10 cellular contexts compared by ENCODE assay signal in the genomic region with DNA sequence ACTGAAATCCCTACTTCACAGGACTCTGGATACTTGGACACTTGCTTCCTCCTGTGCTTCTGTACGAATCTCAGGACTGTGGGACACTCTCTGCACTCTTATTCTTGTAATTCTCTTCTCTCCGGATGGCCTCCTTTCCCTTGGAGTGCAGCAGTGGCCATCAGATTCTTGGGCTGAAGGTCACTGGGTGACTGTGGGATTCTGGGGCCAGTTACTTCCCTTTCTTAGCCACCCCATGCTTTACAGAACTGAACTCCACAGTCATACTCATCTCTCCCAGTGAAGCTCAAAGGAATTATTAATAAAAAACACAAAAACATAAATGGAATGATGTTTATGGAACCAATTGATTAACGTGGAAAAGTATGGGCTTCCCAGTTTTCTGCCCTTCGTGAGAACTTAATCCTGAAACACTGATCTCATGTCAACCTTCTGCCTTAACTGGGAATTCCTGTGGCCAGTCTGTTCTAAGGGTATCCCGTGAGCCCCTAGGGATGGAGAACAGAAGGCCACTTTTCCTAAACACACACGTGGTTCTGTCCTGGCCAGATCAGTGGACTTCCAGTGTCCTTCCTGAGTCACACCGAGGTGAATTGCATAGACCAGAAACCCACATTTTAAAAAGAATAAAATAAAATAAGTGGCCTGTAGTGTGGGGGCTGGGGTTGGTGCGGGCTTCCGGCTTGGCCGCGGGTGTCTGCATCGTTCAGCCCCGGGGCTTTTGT. TPM values are rescaled to one million over a fixed set of nuclear protein-coding genes. Genes with fewer than 3 reads are reported as not detected.
A peak's percentile ranks its signal among the peaks of the same experiment; 100 is the strongest.
DNase-seq lines count a peak whose midpoint lies in the region; ATAC-seq and TF ChIP-seq lines count a peak whose summit lies in the region.
"Had no signal": no experiment of that assay in that cellular context is flagged by ENCODE, and none has a peak within 500 bp of the region (broad histone marks: within the 10 kb centered on the region; RNA-seq: fewer than 3 reads in every experiment).

No MANE protein-coding gene starts in this region.

- no peak overlapping the region for H3K27ac ChIP-seq in right cardiac atrium (ENCODE audit: low read length)

- 11% methylated on average over 13 of the region's 13 CpGs for WGBS in right cardiac atrium

- ATAC-seq in right cardiac atrium = peak in 1 of 2 donors; percentile 3

- H3K9me3 ChIP-seq in right cardiac atrium (ENCODE audit: control insufficient read depth, low read length) = no peaks in the 10 kb centered on the region

- H3K4me1 ChIP-seq in right cardiac atrium (ENCODE audit: control insufficient read depth, insufficient read depth, low read length) = peaks cover 2% of the 10 kb centered on the region

- H3K27me3 Mint-ChIP-seq in activated naive CD8-positive, alpha-beta T cell treated with anti-CD3 and anti-CD28 coated beads for 36 hours = peaks cover 86% of the 10 kb centered on the region
- peaks cover 85% of the 10 kb centered on the region for H3K27me3 Mint-ChIP-seq in activated CD4-positive, alpha-beta T cell treated with anti-CD3 and anti-CD28 coated beads, Interleukin-2, amount 10 ng/mL, durations not matched to agents 24 days and 14 days

- peak overlapping the region; percentile 41 for H3K4me3 ChIP-seq in HFF-Myc (replicated peaks; ENCODE audit: low read depth, low read length)
- peak overlapping the region; percentile 27 for H3K4me3 ChIP-seq in right cardiac atrium (ENCODE audit: low read length)
- peak overlapping the region; percentile 49 for H3K4me3 ChIP-seq in skeletal muscle cell (ENCODE audit: low read depth, low read length)

- peaks cover 5% of the 10 kb centered on the region for H3K27me3 ChIP-seq in right cardiac atrium (ENCODE audit: control insufficient read depth, insufficient read depth)

- intact Hi-C loops in right cardiac atrium (cut with DNase I) = no loop called here
- intact Hi-C loops in activated CD4-positive, alpha-beta T cell treated with anti-CD3 and anti-CD28 coated beads, Interleukin-2, amount 10 ng/mL, durations not matched to agents 24 days and 14 days (cut with micrococcal nuclease) = loop anchor here (2.0 kb wide), 1 partner anchor 15 kb away; no protein-coding TSS in a partner anchor

- no peak for DNase-seq in HFF-Myc (ENCODE audit: extremely low read depth, low read depth)
- DNase-seq in activated naive CD8-positive, alpha-beta T cell treated with anti-CD3 and anti-CD28 coated beads for 36 hours = no peak
- no peak for DNase-seq in right cardiac atrium
- no peak for DNase-seq in skeletal muscle cell (ENCODE audit: low read depth)
- DNase-seq in ureter (ENCODE audit: low spot score) = no peak
- no peak for DNase-seq in activated CD4-positive, alpha-beta T cell treated with anti-CD3 and anti-CD28 coated beads, Interleukin-2, amount 10 ng/mL, durations not matched to agents 24 days and 14 days
- no peak for DNase-seq in NCI-H446 (lab: John Stamatoyannopoulos, UW)
- no peak for DNase-seq in AG08395 (ENCODE audit: low spot score)
- DNase-seq: NCI-H510A treated with DMSO at 0.1 percent for 48 hours had no signal

- peak overlapping the region; percentile 30 for H3K4me3 Mint-ChIP-seq in activated naive CD8-positive, alpha-beta T cell treated with anti-CD3 and anti-CD28 coated beads for 36 hours
- H3K4me3 Mint-ChIP-seq in activated CD4-positive, alpha-beta T cell treated with anti-CD3 and anti-CD28 coated beads, Interleukin-2, amount 10 ng/mL, durations not matched to agents 24 days and 14 days = no peak overlapping the region

- H3K27ac Mint-ChIP-seq in activated naive CD8-positive, alpha-beta T cell treated with anti-CD3 and anti-CD28 coated beads for 36 hours = no peak overlapping the region
- H3K27ac Mint-ChIP-seq in activated CD4-positive, alpha-beta T cell treated with anti-CD3 and anti-CD28 coated beads, Interleukin-2, amount 10 ng/mL, durations not matched to agents 24 days and 14 days = no peak overlapping the region
- H3K27ac Mint-ChIP-seq: activated CD4-positive, alpha-beta memory T cell treated with anti-CD3 and anti-CD28 coated beads for 36 hours had no signal

- H3K36me3 Mint-ChIP-seq in activated naive CD8-positive, alpha-beta T cell treated with anti-CD3 and anti-CD28 coated beads for 36 hours = no peaks in the 10 kb centered on the region
- no peaks in the 10 kb centered on the region for H3K36me3 Mint-ChIP-seq in activated CD4-positive, alpha-beta T cell treated with anti-CD3 and anti-CD28 coated beads, Interleukin-2, amount 10 ng/mL, durations not matched to agents 24 days and 14 days (ENCODE audit: low read depth)
- H3K36me3 Mint-ChIP-seq: activated CD4-positive, alpha-beta memory T cell treated with anti-CD3 and anti-CD28 coated beads for 36 hours had no signal

- TF ChIP-seq CTCF in HFF-Myc (IDR thresholded peaks at IDR 0.05; ENCODE audit: low read depth, low read length, missing control alignments) = no peak

- H3K9me3 Mint-ChIP-seq in activated naive CD8-positive, alpha-beta T cell treated with anti-CD3 and anti-CD28 coated beads for 36 hours = no peaks in the 10 kb centered on the region
- H3K9me3 Mint-ChIP-seq in activated CD4-positive, alpha-beta T cell treated with anti-CD3 and anti-CD28 coated beads, Interleukin-2, amount 10 ng/mL, durations not matched to agents 24 days and 14 days = no peaks in the 10 kb centered on the region
- H3K9me3 Mint-ChIP-seq: activated CD4-positive, alpha-beta memory T cell treated with anti-CD3 and anti-CD28 coated beads for 36 hours had no signal

- H3K4me1 Mint-ChIP-seq in activated naive CD8-positive, alpha-beta T cell treated with anti-CD3 and anti-CD28 coated beads for 36 hours = peaks cover 27% of the 10 kb centered on the region
- H3K4me1 Mint-ChIP-seq in activated CD4-positive, alpha-beta T cell treated with anti-CD3 and anti-CD28 coated beads, Interleukin-2, amount 10 ng/mL, durations not matched to agents 24 days and 14 days = peaks cover 21% of the 10 kb centered on the region

RNA-seq across cellular contexts. Expression of gene HLA-E, which starts 23.6 kb away (rescaled TPM):
- 100 to 1,000 TPM; 481 to 482 TPM for total RNA-seq in activated naive CD8-positive, alpha-beta T cell treated with anti-CD3 and anti-CD28 coated beads for 36 hours
- total RNA-seq in right cardiac atrium (100 to 1,000 TPM; 180 to 230 (median 214) TPM), ureter (330 TPM)
- polyA plus RNA-seq in right cardiac atrium = 227 TPM
- total RNA-seq in activated CD4-positive, alpha-beta T cell treated with anti-CD3 and anti-CD28 coated beads, Interleukin-2, amount 10 ng/mL, durations not matched to agents 24 days and 14 days = 484 and 488 TPM in 2 replicates
